ENCODE assay signal across 12 cellular contexts in the genomic region with DNA sequence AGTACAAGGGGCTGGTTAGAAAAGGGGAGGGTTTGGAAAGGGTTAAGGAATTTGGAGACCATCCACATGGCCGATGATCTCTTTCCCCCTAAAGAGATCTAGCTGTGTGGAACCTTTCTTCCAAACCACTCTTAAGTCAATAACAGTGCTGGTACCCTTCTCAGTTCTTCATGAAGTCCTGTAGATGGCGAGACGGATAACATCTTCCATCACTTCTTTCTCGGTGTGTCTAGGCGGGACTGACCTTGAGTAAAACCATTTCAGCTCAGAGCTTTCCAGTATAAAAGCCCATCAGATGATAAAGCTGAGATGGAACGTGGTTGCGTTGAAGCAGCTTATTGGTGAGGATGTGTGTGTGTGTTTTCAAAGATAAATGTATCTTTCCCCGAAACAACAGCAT.
DNase-seq lines count a peak whose midpoint lies in the region; ATAC-seq and TF ChIP-seq lines count a peak whose summit lies in the region.
"Had no signal": no experiment of that assay in that cellular context is flagged by ENCODE, and none has a peak within 500 bp of the region (broad histone marks: within the 10 kb centered on the region; RNA-seq: fewer than 3 reads in every experiment).

No MANE protein-coding gene starts in this region.

- no peaks in the 10 kb centered on the region for H3K27me3 Mint-ChIP-seq in activated naive CD8-positive, alpha-beta T cell treated with anti-CD3 and anti-CD28 coated beads for 36 hours

- no peak for TF ChIP-seq CTCF in uterus (IDR thresholded peaks at IDR 0.05)
- no peak for TF ChIP-seq CTCF in foreskin fibroblast (IDR thresholded peaks at IDR 0.05; ENCODE audit: low read depth, low read length)

- H3K4me1 ChIP-seq in right cardiac atrium (ENCODE audit: control insufficient read depth, insufficient read depth, low read length): peaks cover 23% of the 10 kb centered on the region
- H3K4me1 ChIP-seq in muscle layer of duodenum (ENCODE audit: control insufficient read depth in 1 of 2, insufficient read depth in 2 of 2, low read length in 2 of 2): peaks cover 10 to 33% of the 10 kb centered on the region in 2 donors
- peaks cover 4 to 21% of the 10 kb centered on the region in 2 donors for H3K4me1 ChIP-seq in uterus

- H3K4me3 Mint-ChIP-seq in activated naive CD8-positive, alpha-beta T cell treated with anti-CD3 and anti-CD28 coated beads for 36 hours: peak overlapping the region; percentile 16
- H3K4me3 Mint-ChIP-seq: CD8-positive, alpha-beta T cell had no signal

- H3K4me1 Mint-ChIP-seq in activated naive CD8-positive, alpha-beta T cell treated with anti-CD3 and anti-CD28 coated beads for 36 hours: peaks cover 87% of the 10 kb centered on the region

- intact Hi-C loops in right cardiac atrium (cut with DNase I) (loop anchor here in 2 of 4 donors (10.0 kb wide), 2 partner anchors 103 to 197 kb away; no protein-coding TSS in a partner anchor), cardiac septum (cut with DNase I) (loop anchor here (5.0 kb wide), 3 partner anchors 85 to 230 kb away; no protein-coding TSS in a partner anchor), uterus (cut with DNase I; ENCODE audit: low total_unique reads) (no loop called here)

- H3K27ac ChIP-seq in right cardiac atrium (ENCODE audit: low read length) (peak overlapping the region; percentile 30), muscle layer of duodenum (ENCODE audit: low read length) (peak overlapping the region; percentile 89), uterus (peak overlapping the region; percentile 12 to 51)
- H3K27ac ChIP-seq: brain microvascular endothelial cell had no signal

- H3K27me3 ChIP-seq in right cardiac atrium (ENCODE audit: control insufficient read depth, insufficient read depth) (no peaks in the 10 kb centered on the region), muscle layer of duodenum (ENCODE audit: low read depth, low read length) (no peaks in the 10 kb centered on the region), uterus (no peaks in the 10 kb centered on the region)
- H3K27me3 ChIP-seq: brain microvascular endothelial cell had no signal

- peaks cover 79% of the 10 kb centered on the region for H3K36me3 Mint-ChIP-seq in activated naive CD8-positive, alpha-beta T cell treated with anti-CD3 and anti-CD28 coated beads for 36 hours

- no peak for TF ChIP-seq POLR2A in uterus (IDR thresholded peaks at IDR 0.05)

- WGBS in right cardiac atrium: 67% methylated on average over 8 of the region's 8 CpGs

- H3K9me3 ChIP-seq in right cardiac atrium (ENCODE audit: control insufficient read depth, low read length) (no peaks in the 10 kb centered on the region), muscle layer of duodenum (ENCODE audit: control insufficient read depth in 1 of 2, low read length in 2 of 2) (no peaks in the 10 kb centered on the region), uterus (no peaks in the 10 kb centered on the region)

- ATAC-seq in right cardiac atrium: no peak
- no peak for ATAC-seq in GM18520 (IDR thresholded peaks at IDR 0.05; ENCODE audit: unreplicated experiment)
- ATAC-seq: CD8-positive, alpha-beta T cell; left lobe of liver had no signal

- no peak overlapping the region for H3K4me3 ChIP-seq in right cardiac atrium (ENCODE audit: low read length)
- H3K4me3 ChIP-seq in muscle layer of duodenum (ENCODE audit: low read depth in 1 of 2, low read length in 2 of 2): no peak overlapping the region
- no peak overlapping the region for H3K4me3 ChIP-seq in uterus
- H3K4me3 ChIP-seq in foreskin fibroblast (ENCODE audit: low read depth in 1 of 2, low read length in 2 of 2): no peak overlapping the region

- H3K36me3 ChIP-seq in muscle layer of duodenum (ENCODE audit: control insufficient read depth in 1 of 2, insufficient read depth in 2 of 2, low read length in 2 of 2) (peaks cover 0 to 3% of the 10 kb centered on the region in 2 donors), uterus (no peaks in the 10 kb centered on the region)
- H3K36me3 ChIP-seq: brain microvascular endothelial cell had no signal

- peak overlapping the region; percentile 100 for H3K27ac Mint-ChIP-seq in activated naive CD8-positive, alpha-beta T cell treated with anti-CD3 and anti-CD28 coated beads for 36 hours
- H3K27ac Mint-ChIP-seq: CD8-positive, alpha-beta T cell had no signal

- peaks cover 10% of the 10 kb centered on the region for H3K9me3 Mint-ChIP-seq in activated naive CD8-positive, alpha-beta T cell treated with anti-CD3 and anti-CD28 coated beads for 36 hours
- H3K9me3 Mint-ChIP-seq: CD8-positive, alpha-beta T cell had no signal

- DNase-seq in right cardiac atrium: no peak
- DNase-seq in cardiac septum (ENCODE audit: low spot score): no peak
- no peak for DNase-seq in activated naive CD8-positive, alpha-beta T cell treated with anti-CD3 and anti-CD28 coated beads for 36 hours
- DNase-seq in uterus: no peak
- no peak for DNase-seq in stimulated activated CD4-positive, alpha-beta T cell treated with anti-CD3 and anti-CD28 coated beads, Interleukin-2, amount 100 ng/mL, for 24 hours
- DNase-seq in foreskin fibroblast: no peak
- DNase-seq: activated CD4-positive, alpha-beta T cell treated with anti-CD3 and anti-CD28 coated beads for 48 hours; brain microvascular endothelial cell; CD8-positive, alpha-beta T cell had no signal

Comparison
In these comparisons a context has a peak if more than half of its experiments do, and no peak if none do; other contexts are left out.
1. H3K27ac ChIP-seq: peak in every context shown above with its lines; median percentile 89 in muscle layer of duodenum; 32 in uterus; 30 in right cardiac atrium.